Comparison of ENCODE assay signal across 23 cellular contexts in the genomic region with DNA sequence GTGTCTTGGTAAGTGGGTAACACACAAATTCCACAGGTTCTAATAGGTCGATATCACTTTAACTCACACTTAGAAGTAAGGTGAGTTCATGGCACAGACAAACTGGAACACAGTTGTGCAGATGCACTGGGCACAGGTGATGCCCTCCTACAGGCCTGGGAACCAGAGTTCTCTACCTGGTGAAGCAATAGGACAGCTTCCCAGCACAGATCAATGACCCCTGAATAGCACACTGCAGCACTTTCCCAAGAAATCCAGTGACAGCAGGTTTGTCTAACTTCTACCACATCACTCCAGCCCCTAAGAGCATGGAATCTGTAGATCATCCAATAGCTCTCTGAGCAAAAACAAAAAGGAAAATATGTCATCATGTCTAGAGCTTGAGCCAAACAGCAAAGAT.
"Had no signal": no experiment of that assay in that cellular context is flagged by ENCODE, and none has a peak within 500 bp of the region (broad histone marks: within the 10 kb centered on the region; RNA-seq: fewer than 3 reads in every experiment).

No MANE protein-coding gene starts in this region.

- H3K4me3 ChIP-seq: dorsolateral prefrontal cortex, heart right ventricle, mucosa of descending colon, prostate gland, right atrium auricular region, sigmoid colon, thoracic aorta, tibial nerve, upper lobe of right lung, uterus had no signal

- H3K9me3 ChIP-seq: heart right ventricle, mucosa of descending colon, prostate gland, right atrium auricular region, sigmoid colon, thoracic aorta, tibial nerve, upper lobe of right lung, uterus had no signal

- H3K36me3 ChIP-seq: right atrium auricular region, thoracic aorta, uterus had no signal

- H3K4me1 ChIP-seq: prostate gland, sigmoid colon, upper lobe of right lung, uterus had no signal

- H3K27ac ChIP-seq: heart right ventricle, prostate gland, right atrium auricular region, sigmoid colon, thoracic aorta, tibial nerve, upper lobe of right lung, uterus had no signal

- ATAC-seq: mucosa of descending colon; stimulated activated memory B cell treated with anti-CD40 and anti-IgM and Interleukin-4, amounts not matched to agents 10 μg/mL and 1 μg/mL and 100 μg/mL, for 72 hours; upper lobe of right lung had no signal

- DNase-seq: dorsolateral prefrontal cortex; effector CD4-positive, alpha-beta T cell; foreskin melanocyte; glutamatergic neuron; heart right ventricle; hippocampal formation; immature natural killer cell; islet precursor cell; kidney glomerular epithelial cell; mesenchymal stem cell; mucosa of descending colon; naive B cell; nucleus accumbens; sigmoid colon; stimulated activated CD4-positive, alpha-beta T cell treated with anti-CD3 and anti-CD28 coated beads, Interleukin-2, amount 100 ng/mL, for 24 hours; stimulated activated CD4-positive, alpha-beta T cell treated with anti-CD3 and anti-CD28 coated beads, Interleukin-4, amount 100 ng/mL, for 24 hours; upper lobe of right lung; uterus had no signal

- H3K27me3 ChIP-seq: heart right ventricle, right atrium auricular region, sigmoid colon, tibial nerve, upper lobe of right lung, uterus had no signal
